In genomic region chr3:58620446-58620845, GRCh38 we compare ENCODE assay signal across 23 cellular contexts. TPM values are rescaled to one million over a fixed set of nuclear protein-coding genes. Genes with fewer than 3 reads are reported as not detected.
A peak's percentile ranks its signal among the peaks of the same experiment; 100 is the strongest.
DNase-seq lines count a peak whose midpoint lies in the region; ATAC-seq and TF ChIP-seq lines count a peak whose summit lies in the region.
"Had no signal": no experiment of that assay in that cellular context is flagged by ENCODE, and none has a peak within 500 bp of the region (broad histone marks: within the 10 kb centered on the region; RNA-seq: fewer than 3 reads in every experiment).

No MANE protein-coding gene starts in this region.

- TF ChIP-seq CTCF in cardiac muscle cell (IDR thresholded peaks at IDR 0.05; ENCODE audit: low read depth, low read length) (no peak), brain (conservative IDR thresholded peaks at IDR 0.05) (no peak), nephron progenitor cell (IDR thresholded peaks at IDR 0.05) (no peak), spleen (IDR thresholded peaks at IDR 0.05 in 8 of 11, conservative IDR thresholded peaks at IDR 0.05 in 3 of 11) (no peak)

- no peaks in the 10 kb centered on the region for H3K27me3 ChIP-seq in cardiac muscle cell
- no peaks in the 10 kb centered on the region for H3K27me3 ChIP-seq in right cardiac atrium (ENCODE audit: control insufficient read depth, insufficient read depth)
- H3K27me3 ChIP-seq in spleen (replicated peaks in 1 of 7), result no peaks in the 10 kb centered on the region

- intact Hi-C loops in right cardiac atrium (cut with DNase I) (no loop called here), spleen (cut with DNase I; ENCODE audit: low total_unique reads) (no loop called here)

- H3K9me3 Mint-ChIP-seq in brain (peaks cover 0 to 5% (median 0%) of the 10 kb centered on the region in 5 experiments), nephron progenitor cell (no peaks in the 10 kb centered on the region)
- H3K9me3 Mint-ChIP-seq: CD14-positive monocyte; CD8-positive, alpha-beta T cell; H9 had no signal

- H3K9me3 ChIP-seq in cardiac muscle cell (ENCODE audit: low read depth) (no peaks in the 10 kb centered on the region), right cardiac atrium (ENCODE audit: control insufficient read depth, low read length) (no peaks in the 10 kb centered on the region), spleen (no peaks in the 10 kb centered on the region)
- H3K9me3 ChIP-seq: A549 had no signal

- no peaks in the 10 kb centered on the region for H3K36me3 ChIP-seq in cardiac muscle cell
- H3K36me3 ChIP-seq in spleen, result peaks cover 0 to 6% (median 0%) of the 10 kb centered on the region in 6 donors

- peaks cover 23% of the 10 kb centered on the region for H3K4me1 ChIP-seq in cardiac muscle cell (ENCODE audit: low read depth)
- peaks cover 11% of the 10 kb centered on the region for H3K4me1 ChIP-seq in right cardiac atrium (ENCODE audit: control insufficient read depth, insufficient read depth, low read length)
- H3K4me1 ChIP-seq in spleen, result peaks cover 0 to 37% (median 5%) of the 10 kb centered on the region in 6 donors
- H3K4me1 ChIP-seq: A549 had no signal

- no peak for ATAC-seq in right cardiac atrium
- ATAC-seq: A549; CD8-positive, alpha-beta T cell; GM12878 had no signal

- H3K27ac ChIP-seq in cardiac muscle cell, result peak overlapping the region; percentile 90
- no peak overlapping the region for H3K27ac ChIP-seq in right cardiac atrium (ENCODE audit: low read length)
- H3K27ac ChIP-seq in spleen, result peak overlapping the region in 1 of 8 donors; percentile 40
- H3K27ac ChIP-seq: 22Rv1, A549 had no signal

- H3K4me1 Mint-ChIP-seq in brain (peaks cover 70% of the 10 kb centered on the region), nephron progenitor cell (peaks cover 86% of the 10 kb centered on the region)
- H3K4me1 Mint-ChIP-seq: CD14-positive monocyte had no signal

- no peak overlapping the region for H3K4me3 ChIP-seq in cardiac muscle cell
- no peak overlapping the region for H3K4me3 ChIP-seq in right cardiac atrium (ENCODE audit: low read length)
- no peak overlapping the region for H3K4me3 ChIP-seq in spleen
- H3K4me3 ChIP-seq: A549, GM12878 had no signal

- DNase-seq in cardiac muscle cell (ENCODE audit: low read depth in 1 of 2, low spot score in 1 of 2), result no peak
- DNase-seq in right cardiac atrium, result no peak
- DNase-seq in nephron progenitor cell, result no peak
- peak; percentile 42 for DNase-seq in spleen
- DNase-seq in DMS153 (lab: John Stamatoyannopoulos, UW), result no peak
- DNase-seq in CD1c-positive myeloid dendritic cell (ENCODE audit: extremely low spot score), result no peak
- no peak for DNase-seq in cerebellum (ENCODE audit: low spot score)
- DNase-seq: AML-193; Calu3; CD8-positive, alpha-beta T cell; DMS53; DND-41; EL; H9; IMR-90 had no signal

- H3K4me3 Mint-ChIP-seq in brain, result no peak overlapping the region
- H3K4me3 Mint-ChIP-seq in nephron progenitor cell, result no peak overlapping the region
- H3K4me3 Mint-ChIP-seq: CD14-positive monocyte; CD8-positive, alpha-beta T cell; H9 had no signal

- H3K27ac Mint-ChIP-seq in brain, result peak overlapping the region in 3 of 5 experiments; percentile 52 to 93 (median 73)
- H3K27ac Mint-ChIP-seq in nephron progenitor cell, result peak overlapping the region; percentile 83
- H3K27ac Mint-ChIP-seq: CD14-positive monocyte; CD8-positive, alpha-beta T cell; H9 had no signal

- H3K36me3 Mint-ChIP-seq in brain (no peaks in the 10 kb centered on the region), nephron progenitor cell (ENCODE audit: low read depth) (no peaks in the 10 kb centered on the region)
- H3K36me3 Mint-ChIP-seq: CD14-positive monocyte; CD8-positive, alpha-beta T cell had no signal

- H3K27me3 Mint-ChIP-seq in brain (peaks cover 3% of the 10 kb centered on the region), nephron progenitor cell (ENCODE audit: low read depth, poor library complexity) (peaks cover under 1% of the 10 kb centered on the region)

- 83% methylated on average over 8 of the region's 8 CpGs for WGBS in right cardiac atrium
- 76 to 90% (median 87%) methylated on average over 8 of the region's 8 CpGs for WGBS in spleen, 5 donors

- no peak for TF ChIP-seq POLR2A in spleen (IDR thresholded peaks at IDR 0.05)

RNA-seq across cellular contexts. Expression of gene FAM107A, which starts 43.3 kb away (rescaled TPM):
- total RNA-seq in cardiac muscle cell, result not detected in 2 replicates
- polyA plus RNA-seq in cardiac muscle cell, result not detected in 2 replicates
- total RNA-seq in right cardiac atrium, result 10 to 100 TPM; 38.0 to 80.8 (median 58.0) TPM
- 52.7 TPM for polyA plus RNA-seq in right cardiac atrium
- polyA plus RNA-seq in brain (ENCODE audit: insufficient read depth, low read depth, low replicate concordance), result 470 TPM
- total RNA-seq in spleen, result 10 to 100 TPM in 6 of 7 donors, 1 to 10 TPM in 1; 9.6 to 47.7 (median 30.5) TPM
- 10 to 100 TPM in 1 of 3 donors, 1 to 10 TPM in 2; 5.7 to 17.2 (median 7.0) TPM for polyA plus RNA-seq in spleen
- total RNA-seq in cerebellum, result 13.1 TPM
- total RNA-seq: Calu3; CD8-positive, alpha-beta T cell; G401; GM12878; IMR-90 had no signal
- polyA plus RNA-seq: CD14-positive monocyte, GM12878, IMR-90 had no signal

RNA-seq across cellular contexts. Expression of gene FAM3D, which starts 46.1 kb away (rescaled TPM):
- total RNA-seq in cardiac muscle cell (1.5 TPM in 1 of 2 replicates, not detected in the other), right cardiac atrium (under 1 TPM; 0.24 to 0.37 (median 0.29) TPM), spleen (under 1 TPM in 1 of 7 donors, not detected in 6; 0.23 TPM), cerebellum (not detected)
- polyA plus RNA-seq in cardiac muscle cell (0.69 TPM in 1 of 2 replicates, not detected in the other), right cardiac atrium (0.14 TPM), brain (ENCODE audit: insufficient read depth, low read depth, low replicate concordance) (not detected), spleen (under 1 TPM; 0.28 to 0.42 (median 0.35) TPM)
- total RNA-seq: CD8-positive, alpha-beta T cell; G401; GM12878; H1; H9; IMR-90 had no signal
- polyA plus RNA-seq: A549, BJ, H1, IMR-90 had no signal

Comparison
In these comparisons a context has a peak if more than half of its experiments do, and no peak if none do; other contexts are left out.
1. RNA of gene FAM107A, which starts 43.3 kb away (total RNA-seq): 38.0 to 80.8 TPM in right cardiac atrium, 9.6 to 47.7 TPM in spleen and 13.1 TPM in cerebellum (single experiment); not detected in cardiac muscle cell; every median in the first group is over 10 times any median in the second.